27 cellular contexts compared by ENCODE assay signal in the genomic region with DNA sequence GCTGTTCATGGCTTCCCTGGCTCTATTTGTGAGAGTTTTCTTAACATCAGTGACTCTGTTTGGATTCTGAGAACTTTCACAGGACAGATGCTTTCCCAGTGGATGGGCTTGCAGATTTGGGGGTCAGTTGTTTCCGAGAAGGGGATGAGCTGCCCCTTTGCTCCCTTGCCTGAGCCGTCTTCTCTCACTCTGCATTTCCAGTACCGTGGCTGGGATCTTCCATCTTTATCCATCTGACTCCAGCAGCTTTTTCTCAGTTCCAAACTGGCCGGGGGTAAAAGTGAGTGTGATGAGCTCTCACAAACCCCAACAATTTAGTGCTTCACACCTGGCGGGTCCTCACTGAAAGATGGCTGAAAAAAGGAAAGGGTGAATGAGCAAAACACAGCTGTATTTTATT.
"Had no signal": no experiment of that assay in that cellular context is flagged by ENCODE, and none has a peak within 500 bp of the region (broad histone marks: within the 10 kb centered on the region; RNA-seq: fewer than 3 reads in every experiment).

No MANE protein-coding gene starts in this region.

- H3K9me3 Mint-ChIP-seq: activated CD4-positive, alpha-beta memory T cell treated with anti-CD3 and anti-CD28 coated beads for 36 hours; activated CD4-positive, alpha-beta T cell treated with anti-CD3 and anti-CD28 coated beads, Interleukin-2, amount 10 ng/mL, durations not matched to agents 24 days and 14 days; activated naive CD4-positive, alpha-beta T cell treated with anti-CD3 and anti-CD28 coated beads for 36 hours; activated naive CD4-positive, alpha-beta T cell treated with anti-CD3 and anti-CD28 coated beads, Interleukin-2, amount 50 U/mL, for 24 hours; activated naive CD8-positive, alpha-beta T cell treated with anti-CD3 and anti-CD28 coated beads for 36 hours; activated naive CD8-positive, alpha-beta T cell treated with anti-CD3 and anti-CD28 coated beads, Interleukin-2, amount 50 U/mL, for 24 hours; activated T-helper 1 cell treated with anti-CD3 and anti-CD28 coated beads, Interleukin-12 subunit alpha, Interleukin-12 subunit beta, Interleukin-2, Interleukin-4 antibody, amounts not matched to agents 30 ng/mL and 10 ng/mL and 1 ng/mL, durations not matched to agents 14 hours and 24 hours and 36 hours; activated T-helper 2 cell treated with anti-CD3 and anti-CD28 coated beads, Interferon-gamma antibody, Interleukin-2, Interleukin-4, amounts not matched to agents 10 μg/mL and 5 μg/mL and 100 μg/mL, durations not matched to agents 14 hours and 24 hours and 36 hours had no signal

- H3K27ac Mint-ChIP-seq: activated CD4-positive, alpha-beta memory T cell treated with anti-CD3 and anti-CD28 coated beads for 36 hours; activated CD4-positive, alpha-beta T cell treated with anti-CD3 and anti-CD28 coated beads for 36 hours; activated CD4-positive, alpha-beta T cell treated with anti-CD3 and anti-CD28 coated beads, Interleukin-2, amount 10 ng/mL, durations not matched to agents 24 days and 14 days; activated CD8-positive, alpha-beta memory T cell treated with anti-CD3 and anti-CD28 coated beads, Interleukin-2, amount 10 ng/mL, durations not matched to agents 7 days and 5 days; activated naive CD4-positive, alpha-beta T cell treated with anti-CD3 and anti-CD28 coated beads for 36 hours; activated naive CD4-positive, alpha-beta T cell treated with anti-CD3 and anti-CD28 coated beads, Interleukin-2, amount 50 U/mL, for 24 hours; activated naive CD8-positive, alpha-beta T cell treated with anti-CD3 and anti-CD28 coated beads for 36 hours; activated naive CD8-positive, alpha-beta T cell treated with anti-CD3 and anti-CD28 coated beads, Interleukin-2, amount 50 U/mL, for 24 hours; activated T-helper 1 cell treated with anti-CD3 and anti-CD28 coated beads, Interleukin-12 subunit alpha, Interleukin-12 subunit beta, Interleukin-2, Interleukin-4 antibody, amounts not matched to agents 30 ng/mL and 10 ng/mL and 1 ng/mL, durations not matched to agents 14 hours and 24 hours and 36 hours; activated T-helper 2 cell treated with anti-CD3 and anti-CD28 coated beads, Interferon-gamma antibody, Interleukin-2, Interleukin-4, amounts not matched to agents 10 μg/mL and 5 μg/mL and 100 μg/mL, durations not matched to agents 14 hours and 24 hours and 36 hours had no signal

- H3K27ac ChIP-seq: adrenal gland, body of pancreas, colonic mucosa, epithelial cell of prostate had no signal

- H3K4me3 Mint-ChIP-seq: activated CD4-positive, alpha-beta memory T cell treated with anti-CD3 and anti-CD28 coated beads for 36 hours; activated CD4-positive, alpha-beta T cell treated with anti-CD3 and anti-CD28 coated beads for 36 hours; activated CD4-positive, alpha-beta T cell treated with anti-CD3 and anti-CD28 coated beads, Interleukin-2, amount 10 ng/mL, durations not matched to agents 24 days and 14 days; activated CD8-positive, alpha-beta memory T cell treated with anti-CD3 and anti-CD28 coated beads, Interleukin-2, amount 10 ng/mL, durations not matched to agents 7 days and 5 days; activated naive CD4-positive, alpha-beta T cell treated with anti-CD3 and anti-CD28 coated beads for 36 hours; activated naive CD4-positive, alpha-beta T cell treated with anti-CD3 and anti-CD28 coated beads, Interleukin-2, amount 50 U/mL, for 24 hours; activated naive CD8-positive, alpha-beta T cell treated with anti-CD3 and anti-CD28 coated beads for 36 hours; activated naive CD8-positive, alpha-beta T cell treated with anti-CD3 and anti-CD28 coated beads, Interleukin-2, amount 50 U/mL, for 24 hours; activated T-helper 1 cell treated with anti-CD3 and anti-CD28 coated beads, Interleukin-12 subunit alpha, Interleukin-12 subunit beta, Interleukin-2, Interleukin-4 antibody, amounts not matched to agents 30 ng/mL and 10 ng/mL and 1 ng/mL, durations not matched to agents 14 hours and 24 hours and 36 hours had no signal

- H3K36me3 Mint-ChIP-seq: activated CD4-positive, alpha-beta memory T cell treated with anti-CD3 and anti-CD28 coated beads for 36 hours; activated CD8-positive, alpha-beta memory T cell treated with anti-CD3 and anti-CD28 coated beads, Interleukin-2, amount 10 ng/mL, durations not matched to agents 7 days and 5 days; activated naive CD4-positive, alpha-beta T cell treated with anti-CD3 and anti-CD28 coated beads, Interleukin-2, amount 50 U/mL, for 24 hours; activated naive CD8-positive, alpha-beta T cell treated with anti-CD3 and anti-CD28 coated beads for 36 hours had no signal

- DNase-seq: activated CD4-positive, alpha-beta memory T cell treated with anti-CD3 and anti-CD28 coated beads for 36 hours; activated CD4-positive, alpha-beta T cell treated with anti-CD3 and anti-CD28 coated beads for 36 hours; activated CD4-positive, alpha-beta T cell treated with anti-CD3 and anti-CD28 coated beads, Interleukin-2, amount 10 ng/mL, durations not matched to agents 24 days and 14 days; activated CD4-positive, CD25-positive, alpha-beta regulatory T cell; activated CD4-positive, CD25-positive, alpha-beta regulatory T cell treated with anti-CD3 and anti-CD28 coated beads, Interleukin-2, amount 50 U/mL, for 72 hours; activated CD8-positive, alpha-beta memory T cell treated with anti-CD3 and anti-CD28 coated beads, Interleukin-2, amount 10 ng/mL, durations not matched to agents 7 days and 5 days; activated CD8-positive, alpha-beta memory T cell treated with anti-CD3 and anti-CD28 coated beads, Interleukin-2, amount 50 U/mL, for 4 hours; activated effector memory CD4-positive, alpha-beta T cell treated with anti-CD3 and anti-CD28 coated beads, Interleukin-2, amount 50 U/mL, for 16 hours; activated naive CD4-positive, alpha-beta T cell treated with anti-CD3 and anti-CD28 coated beads for 36 hours; activated naive CD8-positive, alpha-beta T cell treated with anti-CD3 and anti-CD28 coated beads for 36 hours; activated naive CD8-positive, alpha-beta T cell treated with anti-CD3 and anti-CD28 coated beads, Interleukin-2, amount 50 U/mL, for 24 hours; activated T-cell treated with anti-CD3 and anti-CD28 coated beads, Interleukin-2, amount 50 U/mL, for 1 hour; activated T-cell treated with anti-CD3 and anti-CD28 coated beads, Interleukin-2, amount 50 U/mL, for 48 hours; aorta; body of pancreas; central memory CD4-positive, alpha-beta T cell; cerebellar nuclear complex; colonic mucosa; effector CD8-positive, alpha-beta T cell; foreskin fibroblast; glutamatergic neuron; T-helper 2 cell had no signal
